28 cellular contexts compared by ENCODE assay signal in the genomic region with DNA sequence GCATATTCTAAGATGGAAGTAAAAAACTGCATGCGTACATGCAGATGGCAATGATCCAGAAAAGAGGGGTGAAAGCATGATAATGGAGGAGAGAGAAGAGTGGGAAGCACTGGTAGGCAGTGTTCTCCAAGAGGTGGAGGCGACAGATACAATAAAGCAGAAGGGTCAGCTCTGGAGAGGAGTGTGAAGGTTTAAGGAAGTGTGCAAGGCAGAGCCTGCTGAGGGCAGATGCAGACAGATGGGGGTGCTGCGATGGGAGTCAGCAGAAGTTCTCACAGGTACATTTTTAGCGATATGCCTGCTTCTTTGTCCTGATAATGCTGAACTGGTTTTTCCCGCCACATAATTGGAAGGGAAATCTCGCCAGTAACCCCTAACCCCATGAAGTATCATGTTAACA.
"Had no signal": no experiment of that assay in that cellular context is flagged by ENCODE, and none has a peak within 500 bp of the region (broad histone marks: within the 10 kb centered on the region; RNA-seq: fewer than 3 reads in every experiment).

No MANE protein-coding gene starts in this region.

- H3K27me3 ChIP-seq: esophagus squamous epithelium, heart right ventricle, right atrium auricular region, stomach, thyroid gland, vagina had no signal

- H3K79me2 ChIP-seq: parathyroid adenoma had no signal

- H3K9me3 ChIP-seq: esophagus squamous epithelium, lower lobe of right lung, prostate gland, right atrium auricular region, stomach, thyroid gland, vagina had no signal

- H3K27ac ChIP-seq: coronary artery, esophagus squamous epithelium, heart right ventricle, lower lobe of right lung, parathyroid adenoma, prostate gland, right atrium auricular region, stomach, vagina had no signal

- H3K27ac Mint-ChIP-seq: natural killer cell; stimulated activated effector memory CD8-positive, alpha-beta T cell treated with anti-CD3 and anti-CD28 coated beads, Interleukin-12 subunit alpha, Interleukin-12 subunit beta, amount 100 ng/mL, for 72 hours had no signal

- H3K9me3 Mint-ChIP-seq: neural crest cell had no signal

- FAIRE-seq: endometrium, keratinocyte had no signal

- ATAC-seq: heart right ventricle; left ventricle myocardium superior; lower lobe of right lung; natural killer cell; sciatic nerve; stimulated activated effector memory CD8-positive, alpha-beta T cell treated with anti-CD3 and anti-CD28 coated beads, Interleukin-12 subunit alpha, Interleukin-12 subunit beta, amount 100 ng/mL, for 72 hours had no signal

- H3K4me1 ChIP-seq: esophagus squamous epithelium, heart right ventricle, lower lobe of right lung, parathyroid adenoma, prostate gland, right atrium auricular region, stomach, thyroid gland, vagina had no signal

- H3K4me3 Mint-ChIP-seq: natural killer cell; neural crest cell; stimulated activated effector memory CD8-positive, alpha-beta T cell treated with anti-CD3 and anti-CD28 coated beads, Interleukin-12 subunit alpha, Interleukin-12 subunit beta, amount 100 ng/mL, for 72 hours had no signal

- H3K4me1 Mint-ChIP-seq: natural killer cell; neural crest cell; stimulated activated effector memory CD8-positive, alpha-beta T cell treated with anti-CD3 and anti-CD28 coated beads, Interleukin-12 subunit alpha, Interleukin-12 subunit beta, amount 100 ng/mL, for 72 hours had no signal

- H3K36me3 Mint-ChIP-seq: natural killer cell; stimulated activated effector memory CD8-positive, alpha-beta T cell treated with anti-CD3 and anti-CD28 coated beads, Interleukin-12 subunit alpha, Interleukin-12 subunit beta, amount 100 ng/mL, for 72 hours had no signal

- H2AFZ ChIP-seq: parathyroid adenoma had no signal

- H3K4me2 ChIP-seq: smooth muscle cell had no signal

- H3K4me3 ChIP-seq: coronary artery, esophagus squamous epithelium, heart right ventricle, lower lobe of right lung, prostate gland, right atrium auricular region, smooth muscle cell, stomach, thyroid gland, vagina had no signal

- H3K9ac ChIP-seq: parathyroid adenoma had no signal

- H3K36me3 ChIP-seq: esophagus squamous epithelium, lower lobe of right lung, prostate gland, right atrium auricular region, thyroid gland, vagina had no signal

- DNase-seq: dermis blood vessel endothelial cell; effector memory CD4-positive, alpha-beta T cell; erythroblast; esophagus squamous epithelium; foreskin melanocyte; glutamatergic neuron; heart right ventricle; hippocampal formation; left ventricle myocardium superior; lower lobe of right lung; natural killer cell; stimulated activated CD4-positive, alpha-beta T cell treated with anti-CD3 and anti-CD28 coated beads, Interleukin-12 subunit alpha, Interleukin-12 subunit beta, amount 100 ng/mL, for 4 hours; stimulated activated CD4-positive, alpha-beta T cell treated with anti-CD3 and anti-CD28 coated beads, Interleukin-2, amount 100 ng/mL, for 24 hours; stimulated activated CD4-positive, alpha-beta T cell treated with anti-CD3 and anti-CD28 coated beads, Interleukin-4, amount 100 ng/mL, for 24 hours; stimulated activated naive CD4-positive, alpha-beta T cell treated with Interleukin-2 at 50 U/mL for 16 hours; stomach; thyroid gland had no signal
